Comparison of ENCODE assay signal across 1 cellular context in the genomic region with DNA sequence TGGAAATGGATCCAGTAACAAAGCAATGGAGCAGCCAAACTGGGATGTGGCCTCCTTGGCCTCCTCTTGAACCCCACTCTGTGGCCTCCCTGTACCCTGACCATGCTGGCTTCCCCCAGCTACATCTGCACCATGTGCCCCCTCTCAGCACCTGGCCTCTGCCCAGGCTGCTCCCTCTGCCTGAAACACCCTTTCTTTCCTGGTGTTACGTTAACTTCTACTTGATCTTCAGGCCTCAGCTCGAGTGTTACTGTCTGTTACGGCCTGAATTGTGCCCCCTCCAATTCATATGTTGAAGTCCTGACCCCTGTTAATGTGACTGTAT.
TF ChIP-seq lines count a peak whose summit lies in the region.

No MANE protein-coding gene starts in this region.

TF ChIP-seq in HepG2, 621 proteins besides CTCF, POLR2A, EP300 and RAD21 (continued from another document and continues in another):
- TF ChIP-seq SOX5 (CRISPR knock-in tag; IDR thresholded peaks at IDR 0.05; ENCODE audit: borderline replicate concordance) (no peak), SAFB2 (CRISPR knock-in tag; IDR thresholded peaks at IDR 0.05; ENCODE audit: borderline replicate concordance, low read depth) (no peak), ZNF558 (CRISPR knock-in tag; IDR thresholded peaks at IDR 0.05; ENCODE audit: borderline replicate concordance) (0 out of 2 replicates have a peak, but pooled peaks have one; percentile 22), NFKB2 (CRISPR knock-in tag; IDR thresholded peaks at IDR 0.05; ENCODE audit: borderline replicate concordance) (no peak; the same call in 1 of the 2 replicates), TCF12 (IDR thresholded peaks at IDR 0.05) (no peak), TCF12 (CRISPR knock-in tag; IDR thresholded peaks at IDR 0.05) (no peak), SRSF9 (IDR thresholded peaks at IDR 0.05; ENCODE audit: borderline replicate concordance, insufficient read depth, low read depth, low read length, poor library complexity, severe bottlenecking) (no peak), MED8 (CRISPR knock-in tag; IDR thresholded peaks at IDR 0.05; ENCODE audit: insufficient replicate concordance) (no peak), IKZF1 (IDR thresholded peaks at IDR 0.05) (no peak), NCOA2 (CRISPR knock-in tag; IDR thresholded peaks at IDR 0.05) (no peak), ARNT (IDR thresholded peaks at IDR 0.05) (no peak), ZFP90 (CRISPR knock-in tag; IDR thresholded peaks at IDR 0.05; ENCODE audit: borderline replicate concordance) (no peak), TSC22D2 (CRISPR knock-in tag; IDR thresholded peaks at IDR 0.05; ENCODE audit: borderline replicate concordance) (no peak), ONECUT2 (CRISPR knock-in tag; IDR thresholded peaks at IDR 0.05) (no peak), POLR2G (IDR thresholded peaks at IDR 0.05; ENCODE audit: low read depth, low read length) (no peak), PLRG1 (conservative IDR thresholded peaks at IDR 0.05) (no peak), ZNF572 (CRISPR knock-in tag; IDR thresholded peaks at IDR 0.05) (0 out of 2 replicates have a peak, but pooled peaks have one; percentile 1)
- TF ChIP-seq, protein P1, sequence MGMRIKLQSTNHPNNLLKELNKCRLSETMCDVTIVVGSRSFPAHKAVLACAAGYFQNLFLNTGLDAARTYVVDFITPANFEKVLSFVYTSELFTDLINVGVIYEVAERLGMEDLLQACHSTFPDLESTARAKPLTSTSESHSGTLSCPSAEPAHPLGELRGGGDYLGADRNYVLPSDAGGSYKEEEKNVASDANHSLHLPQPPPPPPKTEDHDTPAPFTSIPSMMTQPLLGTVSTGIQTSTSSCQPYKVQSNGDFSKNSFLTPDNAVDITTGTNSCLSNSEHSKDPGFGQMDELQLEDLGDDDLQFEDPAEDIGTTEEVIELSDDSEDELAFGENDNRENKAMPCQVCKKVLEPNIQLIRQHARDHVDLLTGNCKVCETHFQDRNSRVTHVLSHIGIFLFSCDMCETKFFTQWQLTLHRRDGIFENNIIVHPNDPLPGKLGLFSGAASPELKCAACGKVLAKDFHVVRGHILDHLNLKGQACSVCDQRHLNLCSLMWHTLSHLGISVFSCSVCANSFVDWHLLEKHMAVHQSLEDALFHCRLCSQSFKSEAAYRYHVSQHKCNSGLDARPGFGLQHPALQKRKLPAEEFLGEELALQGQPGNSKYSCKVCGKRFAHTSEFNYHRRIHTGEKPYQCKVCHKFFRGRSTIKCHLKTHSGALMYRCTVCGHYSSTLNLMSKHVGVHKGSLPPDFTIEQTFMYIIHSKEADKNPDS (CRISPR knock-in tag; IDR thresholded peaks at IDR 0.05): no peak
- TF ChIP-seq, protein P2, sequence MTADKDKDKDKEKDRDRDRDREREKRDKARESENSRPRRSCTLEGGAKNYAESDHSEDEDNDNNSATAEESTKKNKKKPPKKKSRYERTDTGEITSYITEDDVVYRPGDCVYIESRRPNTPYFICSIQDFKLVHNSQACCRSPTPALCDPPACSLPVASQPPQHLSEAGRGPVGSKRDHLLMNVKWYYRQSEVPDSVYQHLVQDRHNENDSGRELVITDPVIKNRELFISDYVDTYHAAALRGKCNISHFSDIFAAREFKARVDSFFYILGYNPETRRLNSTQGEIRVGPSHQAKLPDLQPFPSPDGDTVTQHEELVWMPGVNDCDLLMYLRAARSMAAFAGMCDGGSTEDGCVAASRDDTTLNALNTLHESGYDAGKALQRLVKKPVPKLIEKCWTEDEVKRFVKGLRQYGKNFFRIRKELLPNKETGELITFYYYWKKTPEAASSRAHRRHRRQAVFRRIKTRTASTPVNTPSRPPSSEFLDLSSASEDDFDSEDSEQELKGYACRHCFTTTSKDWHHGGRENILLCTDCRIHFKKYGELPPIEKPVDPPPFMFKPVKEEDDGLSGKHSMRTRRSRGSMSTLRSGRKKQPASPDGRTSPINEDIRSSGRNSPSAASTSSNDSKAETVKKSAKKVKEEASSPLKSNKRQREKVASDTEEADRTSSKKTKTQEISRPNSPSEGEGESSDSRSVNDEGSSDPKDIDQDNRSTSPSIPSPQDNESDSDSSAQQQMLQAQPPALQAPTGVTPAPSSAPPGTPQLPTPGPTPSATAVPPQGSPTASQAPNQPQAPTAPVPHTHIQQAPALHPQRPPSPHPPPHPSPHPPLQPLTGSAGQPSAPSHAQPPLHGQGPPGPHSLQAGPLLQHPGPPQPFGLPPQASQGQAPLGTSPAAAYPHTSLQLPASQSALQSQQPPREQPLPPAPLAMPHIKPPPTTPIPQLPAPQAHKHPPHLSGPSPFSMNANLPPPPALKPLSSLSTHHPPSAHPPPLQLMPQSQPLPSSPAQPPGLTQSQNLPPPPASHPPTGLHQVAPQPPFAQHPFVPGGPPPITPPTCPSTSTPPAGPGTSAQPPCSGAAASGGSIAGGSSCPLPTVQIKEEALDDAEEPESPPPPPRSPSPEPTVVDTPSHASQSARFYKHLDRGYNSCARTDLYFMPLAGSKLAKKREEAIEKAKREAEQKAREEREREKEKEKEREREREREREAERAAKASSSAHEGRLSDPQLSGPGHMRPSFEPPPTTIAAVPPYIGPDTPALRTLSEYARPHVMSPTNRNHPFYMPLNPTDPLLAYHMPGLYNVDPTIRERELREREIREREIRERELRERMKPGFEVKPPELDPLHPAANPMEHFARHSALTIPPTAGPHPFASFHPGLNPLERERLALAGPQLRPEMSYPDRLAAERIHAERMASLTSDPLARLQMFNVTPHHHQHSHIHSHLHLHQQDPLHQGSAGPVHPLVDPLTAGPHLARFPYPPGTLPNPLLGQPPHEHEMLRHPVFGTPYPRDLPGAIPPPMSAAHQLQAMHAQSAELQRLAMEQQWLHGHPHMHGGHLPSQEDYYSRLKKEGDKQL (CRISPR knock-in tag; IDR thresholded peaks at IDR 0.05; ENCODE audit: low read depth): no peak
- TF ChIP-seq, protein P3, sequence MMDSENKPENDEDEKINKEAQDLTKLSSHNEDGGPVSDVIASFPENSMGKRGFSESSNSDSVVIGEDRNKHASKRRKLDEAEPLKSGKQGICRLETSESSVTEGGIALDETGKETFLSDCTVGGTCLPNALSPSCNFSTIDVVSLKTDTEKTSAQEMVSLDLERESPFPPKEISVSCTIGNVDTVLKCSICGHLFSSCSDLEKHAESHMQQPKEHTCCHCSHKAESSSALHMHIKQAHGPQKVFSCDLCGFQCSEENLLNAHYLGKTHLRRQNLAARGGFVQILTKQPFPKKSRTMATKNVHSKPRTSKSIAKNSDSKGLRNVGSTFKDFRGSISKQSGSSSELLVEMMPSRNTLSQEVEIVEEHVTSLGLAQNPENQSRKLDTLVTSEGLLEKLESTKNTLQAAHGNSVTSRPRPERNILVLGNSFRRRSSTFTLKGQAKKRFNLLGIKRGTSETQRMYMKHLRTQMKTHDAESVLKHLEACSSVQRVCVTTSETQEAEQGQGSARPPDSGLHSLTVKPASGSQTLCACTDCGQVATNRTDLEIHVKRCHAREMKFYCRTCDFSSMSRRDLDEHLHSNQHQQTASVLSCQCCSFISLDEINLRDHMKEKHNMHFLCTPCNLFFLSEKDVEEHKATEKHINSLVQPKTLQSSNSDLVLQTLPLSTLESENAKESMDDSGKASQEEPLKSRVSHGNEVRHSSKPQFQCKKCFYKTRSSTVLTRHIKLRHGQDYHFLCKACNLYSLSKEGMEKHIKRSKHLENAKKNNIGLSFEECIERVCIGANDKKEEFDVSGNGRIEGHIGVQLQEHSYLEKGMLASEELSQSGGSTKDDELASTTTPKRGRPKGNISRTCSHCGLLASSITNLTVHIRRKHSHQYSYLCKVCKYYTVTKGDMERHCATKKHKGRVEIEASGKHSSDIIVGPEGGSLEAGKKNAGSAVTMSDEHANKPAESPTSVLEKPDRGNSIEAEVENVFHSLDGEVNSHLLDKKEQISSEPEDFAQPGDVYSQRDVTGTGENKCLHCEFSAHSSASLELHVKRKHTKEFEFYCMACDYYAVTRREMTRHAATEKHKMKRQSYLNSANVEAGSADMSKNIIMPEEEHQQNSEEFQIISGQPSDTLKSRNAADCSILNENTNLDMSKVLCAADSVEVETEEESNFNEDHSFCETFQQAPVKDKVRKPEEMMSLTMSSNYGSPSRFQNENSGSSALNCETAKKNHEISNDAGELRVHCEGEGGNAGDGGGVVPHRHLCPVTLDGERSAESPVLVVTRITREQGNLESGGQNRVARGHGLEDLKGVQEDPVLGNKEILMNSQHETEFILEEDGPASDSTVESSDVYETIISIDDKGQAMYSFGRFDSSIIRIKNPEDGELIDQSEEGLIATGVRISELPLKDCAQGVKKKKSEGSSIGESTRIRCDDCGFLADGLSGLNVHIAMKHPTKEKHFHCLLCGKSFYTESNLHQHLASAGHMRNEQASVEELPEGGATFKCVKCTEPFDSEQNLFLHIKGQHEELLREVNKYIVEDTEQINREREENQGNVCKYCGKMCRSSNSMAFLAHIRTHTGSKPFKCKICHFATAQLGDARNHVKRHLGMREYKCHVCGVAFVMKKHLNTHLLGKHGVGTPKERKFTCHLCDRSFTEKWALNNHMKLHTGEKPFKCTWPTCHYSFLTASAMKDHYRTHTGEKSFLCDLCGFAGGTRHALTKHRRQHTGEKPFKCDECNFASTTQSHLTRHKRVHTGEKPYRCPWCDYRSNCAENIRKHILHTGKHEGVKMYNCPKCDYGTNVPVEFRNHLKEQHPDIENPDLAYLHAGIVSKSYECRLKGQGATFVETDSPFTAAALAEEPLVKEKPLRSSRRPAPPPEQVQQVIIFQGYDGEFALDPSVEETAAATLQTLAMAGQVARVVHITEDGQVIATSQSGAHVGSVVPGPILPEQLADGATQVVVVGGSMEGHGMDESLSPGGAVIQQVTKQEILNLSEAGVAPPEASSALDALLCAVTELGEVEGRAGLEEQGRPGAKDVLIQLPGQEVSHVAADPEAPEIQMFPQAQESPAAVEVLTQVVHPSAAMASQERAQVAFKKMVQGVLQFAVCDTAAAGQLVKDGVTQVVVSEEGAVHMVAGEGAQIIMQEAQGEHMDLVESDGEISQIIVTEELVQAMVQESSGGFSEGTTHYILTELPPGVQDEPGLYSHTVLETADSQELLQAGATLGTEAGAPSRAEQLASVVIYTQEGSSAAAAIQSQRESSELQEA (CRISPR knock-in tag; IDR thresholded peaks at IDR 0.05; ENCODE audit: not compliant biosample characterization): no peak
- TF ChIP-seq, protein P4, sequence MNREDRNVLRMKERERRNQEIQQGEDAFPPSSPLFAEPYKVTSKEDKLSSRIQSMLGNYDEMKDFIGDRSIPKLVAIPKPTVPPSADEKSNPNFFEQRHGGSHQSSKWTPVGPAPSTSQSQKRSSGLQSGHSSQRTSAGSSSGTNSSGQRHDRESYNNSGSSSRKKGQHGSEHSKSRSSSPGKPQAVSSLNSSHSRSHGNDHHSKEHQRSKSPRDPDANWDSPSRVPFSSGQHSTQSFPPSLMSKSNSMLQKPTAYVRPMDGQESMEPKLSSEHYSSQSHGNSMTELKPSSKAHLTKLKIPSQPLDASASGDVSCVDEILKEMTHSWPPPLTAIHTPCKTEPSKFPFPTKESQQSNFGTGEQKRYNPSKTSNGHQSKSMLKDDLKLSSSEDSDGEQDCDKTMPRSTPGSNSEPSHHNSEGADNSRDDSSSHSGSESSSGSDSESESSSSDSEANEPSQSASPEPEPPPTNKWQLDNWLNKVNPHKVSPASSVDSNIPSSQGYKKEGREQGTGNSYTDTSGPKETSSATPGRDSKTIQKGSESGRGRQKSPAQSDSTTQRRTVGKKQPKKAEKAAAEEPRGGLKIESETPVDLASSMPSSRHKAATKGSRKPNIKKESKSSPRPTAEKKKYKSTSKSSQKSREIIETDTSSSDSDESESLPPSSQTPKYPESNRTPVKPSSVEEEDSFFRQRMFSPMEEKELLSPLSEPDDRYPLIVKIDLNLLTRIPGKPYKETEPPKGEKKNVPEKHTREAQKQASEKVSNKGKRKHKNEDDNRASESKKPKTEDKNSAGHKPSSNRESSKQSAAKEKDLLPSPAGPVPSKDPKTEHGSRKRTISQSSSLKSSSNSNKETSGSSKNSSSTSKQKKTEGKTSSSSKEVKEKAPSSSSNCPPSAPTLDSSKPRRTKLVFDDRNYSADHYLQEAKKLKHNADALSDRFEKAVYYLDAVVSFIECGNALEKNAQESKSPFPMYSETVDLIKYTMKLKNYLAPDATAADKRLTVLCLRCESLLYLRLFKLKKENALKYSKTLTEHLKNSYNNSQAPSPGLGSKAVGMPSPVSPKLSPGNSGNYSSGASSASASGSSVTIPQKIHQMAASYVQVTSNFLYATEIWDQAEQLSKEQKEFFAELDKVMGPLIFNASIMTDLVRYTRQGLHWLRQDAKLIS (CRISPR knock-in tag; IDR thresholded peaks at IDR 0.05): no peak
- TF ChIP-seq, protein P5, sequence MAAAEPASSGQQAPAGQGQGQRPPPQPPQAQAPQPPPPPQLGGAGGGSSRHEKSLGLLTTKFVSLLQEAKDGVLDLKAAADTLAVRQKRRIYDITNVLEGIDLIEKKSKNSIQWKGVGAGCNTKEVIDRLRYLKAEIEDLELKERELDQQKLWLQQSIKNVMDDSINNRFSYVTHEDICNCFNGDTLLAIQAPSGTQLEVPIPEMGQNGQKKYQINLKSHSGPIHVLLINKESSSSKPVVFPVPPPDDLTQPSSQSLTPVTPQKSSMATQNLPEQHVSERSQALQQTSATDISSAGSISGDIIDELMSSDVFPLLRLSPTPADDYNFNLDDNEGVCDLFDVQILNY (CRISPR knock-in tag; conservative IDR thresholded peaks at IDR 0.05): no peak
- TF ChIP-seq, protein P6, sequence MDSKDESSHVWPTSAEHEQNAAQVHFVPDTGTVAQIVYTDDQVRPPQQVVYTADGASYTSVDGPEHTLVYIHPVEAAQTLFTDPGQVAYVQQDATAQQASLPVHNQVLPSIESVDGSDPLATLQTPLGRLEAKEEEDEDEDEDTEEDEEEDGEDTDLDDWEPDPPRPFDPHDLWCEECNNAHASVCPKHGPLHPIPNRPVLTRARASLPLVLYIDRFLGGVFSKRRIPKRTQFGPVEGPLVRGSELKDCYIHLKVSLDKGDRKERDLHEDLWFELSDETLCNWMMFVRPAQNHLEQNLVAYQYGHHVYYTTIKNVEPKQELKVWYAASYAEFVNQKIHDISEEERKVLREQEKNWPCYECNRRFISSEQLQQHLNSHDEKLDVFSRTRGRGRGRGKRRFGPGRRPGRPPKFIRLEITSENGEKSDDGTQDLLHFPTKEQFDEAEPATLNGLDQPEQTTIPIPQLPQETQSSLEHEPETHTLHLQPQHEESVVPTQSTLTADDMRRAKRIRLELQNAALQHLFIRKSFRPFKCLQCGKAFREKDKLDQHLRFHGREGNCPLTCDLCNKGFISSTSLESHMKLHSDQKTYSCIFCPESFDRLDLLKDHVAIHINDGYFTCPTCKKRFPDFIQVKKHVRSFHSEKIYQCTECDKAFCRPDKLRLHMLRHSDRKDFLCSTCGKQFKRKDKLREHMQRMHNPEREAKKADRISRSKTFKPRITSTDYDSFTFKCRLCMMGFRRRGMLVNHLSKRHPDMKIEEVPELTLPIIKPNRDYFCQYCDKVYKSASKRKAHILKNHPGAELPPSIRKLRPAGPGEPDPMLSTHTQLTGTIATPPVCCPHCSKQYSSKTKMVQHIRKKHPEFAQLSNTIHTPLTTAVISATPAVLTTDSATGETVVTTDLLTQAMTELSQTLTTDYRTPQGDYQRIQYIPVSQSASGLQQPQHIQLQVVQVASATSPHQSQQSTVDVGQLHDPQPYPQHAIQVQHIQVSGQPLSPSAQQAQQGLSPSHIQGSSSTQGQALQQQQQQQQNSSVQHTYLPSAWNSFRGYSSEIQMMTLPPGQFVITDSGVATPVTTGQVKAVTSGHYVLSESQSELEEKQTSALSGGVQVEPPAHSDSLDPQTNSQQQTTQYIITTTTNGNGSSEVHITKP (CRISPR knock-in tag; IDR thresholded peaks at IDR 0.05; ENCODE audit: low read depth): no peak
